ENCODE assay signal across 27 cellular contexts in genomic region chr11:27869701-27870100, GRCh38.
"Had no signal": no experiment of that assay in that cellular context is flagged by ENCODE, and none has a peak within 500 bp of the region (broad histone marks: within the 10 kb centered on the region; RNA-seq: fewer than 3 reads in every experiment).

No MANE protein-coding gene starts in this region.

- H3K27me3 Mint-ChIP-seq: stimulated activated naive CD8-positive, alpha-beta T cell treated with anti-CD3 and anti-CD28 coated beads, Interleukin-15, Interleukin-2, amounts not matched to agents 100 ng/mL and 50 ng/mL, for 24 hours had no signal

- H3K4me1 Mint-ChIP-seq: stimulated activated effector memory CD8-positive, alpha-beta T cell treated with anti-CD3 and anti-CD28 coated beads, Interleukin-12 subunit alpha, Interleukin-12 subunit beta, amount 100 ng/mL, for 72 hours; stimulated activated naive B cell treated with anti-CD40 and anti-IgM and Interleukin-4, amounts not matched to agents 10 μg/mL and 1 μg/mL and 100 μg/mL, for 72 hours; stimulated activated naive CD8-positive, alpha-beta T cell treated with anti-CD3 and anti-CD28 coated beads, Interleukin-15, amount 100 ng/mL, for 72 hours had no signal

- H3K4me3 Mint-ChIP-seq: stimulated activated effector memory CD8-positive, alpha-beta T cell treated with anti-CD3 and anti-CD28 coated beads, Interleukin-12 subunit alpha, Interleukin-12 subunit beta, amount 100 ng/mL, for 72 hours; stimulated activated naive B cell treated with anti-CD40 and anti-IgM and Interleukin-4, amounts not matched to agents 10 μg/mL and 1 μg/mL and 100 μg/mL, for 72 hours; stimulated activated naive CD8-positive, alpha-beta T cell treated with anti-CD3 and anti-CD28 coated beads, Interleukin-15, amount 100 ng/mL, for 72 hours; stimulated activated naive CD8-positive, alpha-beta T cell treated with anti-CD3 and anti-CD28 coated beads, Interleukin-15, Interleukin-2, amounts not matched to agents 100 ng/mL and 50 ng/mL, for 24 hours; type B pancreatic cell had no signal

- H3K9me3 Mint-ChIP-seq: stimulated activated effector memory CD8-positive, alpha-beta T cell treated with anti-CD3 and anti-CD28 coated beads, Interleukin-12 subunit alpha, Interleukin-12 subunit beta, amount 100 ng/mL, for 72 hours; stimulated activated naive CD8-positive, alpha-beta T cell treated with anti-CD3 and anti-CD28 coated beads, Interleukin-15, amount 100 ng/mL, for 72 hours; stimulated activated naive CD8-positive, alpha-beta T cell treated with anti-CD3 and anti-CD28 coated beads, Interleukin-15, Interleukin-2, amounts not matched to agents 100 ng/mL and 50 ng/mL, for 24 hours; type B pancreatic cell had no signal

- DNase-seq: stimulated activated CD4-positive, alpha-beta T cell treated with anti-CD3 and anti-CD28 coated beads, Interleukin-2, amount 100 ng/mL, for 24 hours; stimulated activated CD4-positive, alpha-beta T cell treated with anti-CD3 and anti-CD28 coated beads, Interleukin-2, amount 100 ng/mL, for 48 hours; stimulated activated CD4-positive, alpha-beta T cell treated with anti-CD3 and anti-CD28 coated beads, Interleukin-4, amount 100 ng/mL, for 1 hour; stimulated activated CD4-positive, alpha-beta T cell treated with anti-CD3 and anti-CD28 coated beads, Interleukin-4, amount 100 ng/mL, for 24 hours; stimulated activated CD4-positive, alpha-beta T cell treated with anti-CD3 and anti-CD28 coated beads, Interleukin-4, amount 100 ng/mL, for 4 hours; stimulated activated CD8-positive, alpha-beta memory T cell treated with anti-CD3 and anti-CD28 coated beads, Interleukin-4, amount 100 ng/mL, for 48 hours; stimulated activated naive B cell treated with anti-CD40 and anti-IgM and Interleukin-4, amounts not matched to agents 10 μg/mL and 1 μg/mL and 100 μg/mL, for 72 hours; stimulated activated naive CD4-positive, alpha-beta T cell; stimulated activated naive CD4-positive, alpha-beta T cell treated with Interleukin-2 at 50 U/mL for 16 hours; stimulated activated naive CD8-positive, alpha-beta T cell treated with anti-CD3 and anti-CD28 coated beads, Interleukin-15, amount 100 ng/mL, for 72 hours; stimulated activated naive CD8-positive, alpha-beta T cell treated with anti-CD3 and anti-CD28 coated beads, Interleukin-15, Interleukin-2, amounts not matched to agents 100 U/mL and 50 U/mL, for 24 hours; stomach; substantia nigra; testis; thyroid gland; tibial artery; transverse colon; trophoblast cell; upper lobe of left lung; uterus had no signal

- H3K27me3 ChIP-seq: stomach, suprapubic skin, testis, thyroid gland, tibial nerve, transverse colon, upper lobe of left lung, uterus, vagina had no signal

- H3K36me3 Mint-ChIP-seq: stimulated activated effector memory CD8-positive, alpha-beta T cell treated with anti-CD3 and anti-CD28 coated beads, Interleukin-12 subunit alpha, Interleukin-12 subunit beta, amount 100 ng/mL, for 72 hours; stimulated activated naive B cell treated with anti-CD40 and anti-IgM and Interleukin-4, amounts not matched to agents 10 μg/mL and 1 μg/mL and 100 μg/mL, for 72 hours; type B pancreatic cell had no signal

- H3K9me3 ChIP-seq: stomach, suprapubic skin, testis, thoracic aorta, thyroid gland, tibial artery, transverse colon, upper lobe of left lung, uterus, vagina had no signal

- H3K27ac Mint-ChIP-seq: stimulated activated effector memory CD8-positive, alpha-beta T cell treated with anti-CD3 and anti-CD28 coated beads, Interleukin-12 subunit alpha, Interleukin-12 subunit beta, amount 100 ng/mL, for 72 hours; stimulated activated naive B cell treated with anti-CD40 and anti-IgM and Interleukin-4, amounts not matched to agents 10 μg/mL and 1 μg/mL and 100 μg/mL, for 72 hours; stimulated activated naive CD8-positive, alpha-beta T cell treated with anti-CD3 and anti-CD28 coated beads, Interleukin-15, amount 100 ng/mL, for 72 hours; stimulated activated naive CD8-positive, alpha-beta T cell treated with anti-CD3 and anti-CD28 coated beads, Interleukin-15, Interleukin-2, amounts not matched to agents 100 ng/mL and 50 ng/mL, for 24 hours; type B pancreatic cell had no signal

- H3K4me1 ChIP-seq: stomach, suprapubic skin, testis, tibial artery, tibial nerve, transverse colon, upper lobe of left lung, uterus, vagina had no signal

- H3K4me3 ChIP-seq: stomach, suprapubic skin, testis, thoracic aorta, thyroid gland, tibial artery, tibial nerve, transverse colon, upper lobe of left lung, uterus, vagina had no signal

- H3K27ac ChIP-seq: stomach, suprapubic skin, testis, thoracic aorta, thyroid gland, tibial artery, tibial nerve, transverse colon, upper lobe of left lung, uterus, vagina had no signal

- ATAC-seq: stimulated activated effector memory CD8-positive, alpha-beta T cell treated with anti-CD3 and anti-CD28 coated beads, Interleukin-12 subunit alpha, Interleukin-12 subunit beta, amount 100 ng/mL, for 72 hours; stimulated activated naive CD8-positive, alpha-beta T cell treated with anti-CD3 and anti-CD28 coated beads, Interleukin-15, amount 100 ng/mL, for 72 hours; stimulated activated naive CD8-positive, alpha-beta T cell treated with anti-CD3 and anti-CD28 coated beads, Interleukin-15, Interleukin-2, amounts not matched to agents 100 U/mL and 50 U/mL, for 24 hours had no signal

- H3K36me3 ChIP-seq: stomach, suprapubic skin, thoracic aorta, thyroid gland, tibial artery, tibial nerve, transverse colon, upper lobe of left lung, uterus, vagina had no signal
